Comparison of ENCODE assay signal across 9 cellular contexts in genomic region chr20:49888341-49889244, GRCh38. TPM values are rescaled to one million over a fixed set of nuclear protein-coding genes. Genes with fewer than 3 reads are reported as not detected.
DNase-seq lines count a peak whose midpoint lies in the region; ATAC-seq, FAIRE-seq and TF ChIP-seq lines count a peak whose summit lies in the region.
"Had no signal": no experiment of that assay in that cellular context is flagged by ENCODE, and none has a peak within 500 bp of the region (broad histone marks: within the 10 kb centered on the region; RNA-seq: fewer than 3 reads in every experiment).

No MANE protein-coding gene starts in this region.

- TF ChIP-seq CTCF in LNCaP clone FGC (IDR thresholded peaks at IDR 0.05; ENCODE audit: control insufficient read depth, extremely low read depth, insufficient read depth): peak; percentile 87
- TF ChIP-seq CTCF in pancreas (IDR thresholded peaks at IDR 0.05): peak; percentile 35 to 77 (median 60)

- no peak overlapping the region for H3K27ac Mint-ChIP-seq in activated naive CD4-positive, alpha-beta T cell treated with anti-CD3 and anti-CD28 coated beads, Interleukin-2, amount 10 ng/mL, durations not matched to agents 7 days and 5 days

- no peaks in the 10 kb centered on the region for H3K9me3 ChIP-seq in SJSA1 (replicated peaks)
- H3K9me3 ChIP-seq in pancreas: no peaks in the 10 kb centered on the region

- CTCF ChIA-PET in activated naive CD4-positive, alpha-beta T cell treated with anti-CD3 and anti-CD28 coated beads, Interleukin-2, amount 10 ng/mL, durations not matched to agents 7 days and 5 days (lab: Charles Lee): interaction anchor here (1.1 to 3.3 kb wide), 11 partner anchors 13 to 542 kb away, joined by 3 to 11 read pairs (median 4); partner anchors contain the start of gene RNF114

- FAIRE-seq in frontal cortex (lab: Jason Lieb, UNC) (peak; percentile 15), pancreas (lab: Jason Lieb, UNC) (no peak), urothelium cell line (lab: Jason Lieb, UNC) (peak; percentile 42)
- FAIRE-seq: colon had no signal

- H3K27ac ChIP-seq in SJSA1: no peak overlapping the region
- H3K27ac ChIP-seq in pancreas: no peak overlapping the region

- H3K27me3 Mint-ChIP-seq in activated naive CD4-positive, alpha-beta T cell treated with anti-CD3 and anti-CD28 coated beads, Interleukin-2, amount 10 ng/mL, durations not matched to agents 7 days and 5 days: no peaks in the 10 kb centered on the region

- H3K4me3 ChIP-seq in LNCaP clone FGC (ENCODE audit: low read depth, low read length): no peak overlapping the region
- H3K4me3 ChIP-seq in SJSA1: no peak overlapping the region
- no peak overlapping the region for H3K4me3 ChIP-seq in pancreas

- H3K36me3 ChIP-seq in SJSA1 (peaks cover 45% of the 10 kb centered on the region), pancreas (peaks cover 0 to 13% (median 0%) of the 10 kb centered on the region in 3 donors)

- no peaks in the 10 kb centered on the region for H3K9me3 Mint-ChIP-seq in activated naive CD4-positive, alpha-beta T cell treated with anti-CD3 and anti-CD28 coated beads, Interleukin-2, amount 10 ng/mL, durations not matched to agents 7 days and 5 days

- H3K36me3 Mint-ChIP-seq in activated naive CD4-positive, alpha-beta T cell treated with anti-CD3 and anti-CD28 coated beads, Interleukin-2, amount 10 ng/mL, durations not matched to agents 7 days and 5 days: peaks cover 38% of the 10 kb centered on the region

- intact Hi-C loops in pancreas (cut with DNase I): no loop called here

- no peak overlapping the region for H3K4me3 Mint-ChIP-seq in activated naive CD4-positive, alpha-beta T cell treated with anti-CD3 and anti-CD28 coated beads, Interleukin-2, amount 10 ng/mL, durations not matched to agents 7 days and 5 days

- peaks cover 5% of the 10 kb centered on the region for H3K4me1 Mint-ChIP-seq in activated naive CD4-positive, alpha-beta T cell treated with anti-CD3 and anti-CD28 coated beads, Interleukin-2, amount 10 ng/mL, durations not matched to agents 7 days and 5 days

- H3K4me1 ChIP-seq in SJSA1 (replicated peaks) (peaks cover 16% of the 10 kb centered on the region), pancreas (peaks cover 14 to 20% (median 19%) of the 10 kb centered on the region in 3 donors)

- H3K27me3 ChIP-seq in SJSA1 (replicated peaks) (no peaks in the 10 kb centered on the region), pancreas (no peaks in the 10 kb centered on the region)

- 53 to 57% methylated on average over 18 of the region's 18 CpGs for WGBS in pancreas, 2 donors

- DNase-seq in DMS114 treated with DMSO at 0.1 percent for 48 hours (lab: John Stamatoyannopoulos, UW; ENCODE audit: unreplicated experiment): peak; percentile 53
- DNase-seq in LNCaP clone FGC (ENCODE audit: low read depth): no peak
- DNase-seq in SJSA1 (ENCODE audit: low read depth in 1 of 2, low spot score in 2 of 2): peak; percentile 71 to 76
- DNase-seq in activated naive CD4-positive, alpha-beta T cell treated with anti-CD3 and anti-CD28 coated beads, Interleukin-2, amount 10 ng/mL, durations not matched to agents 7 days and 5 days: peak; percentile 66
- DNase-seq in frontal cortex (ENCODE audit: low spot score in 2 of 2): peak; percentile 75 to 84
- peak in 2 of 6 donors; percentile 58 to 71 for DNase-seq in pancreas
- peak; percentile 84 for DNase-seq in urothelium cell line (ENCODE audit: low spot score)
- DNase-seq in GOT3 (lab: John Stamatoyannopoulos, UW): no peak

- ATAC-seq in pancreas: peak; percentile 27 to 67 (median 60)

RNA-seq across cellular contexts. Expression of gene SPATA2, which starts 26.7 kb away (rescaled TPM):
- total RNA-seq in SJSA1 (2014; rRNA removed; shearing (Covaris generic)): 2.5 and 3.5 TPM in 2 replicates
- total RNA-seq in frontal cortex (2.0 TPM), pancreas (1 to 10 TPM; 3.9 to 7.0 (median 4.6) TPM)
- 1 to 10 TPM; 4.0 to 5.8 TPM for polyA plus RNA-seq in pancreas

RNA-seq across cellular contexts. Expression of gene RNF114, which starts 47.6 kb away (rescaled TPM):
- total RNA-seq in SJSA1 (2014; rRNA removed; shearing (Covaris generic)): 168 and 175 TPM in 2 replicates
- total RNA-seq in frontal cortex (31.0 TPM), pancreas (10 to 100 TPM; 37.1 to 61.9 (median 47.0) TPM)
- polyA plus RNA-seq in pancreas: 10 to 100 TPM; 33.3 to 41.2 TPM

Comparison
In these comparisons a context has a peak if more than half of its experiments do, and no peak if none do; other contexts are left out.
1. DNase-seq: peak in DMS114 treated with DMSO at 0.1 percent for 48 hours (single experiment), SJSA1 (2 of 2), activated naive CD4-positive, alpha-beta T cell treated with anti-CD3 and anti-CD28 coated beads, Interleukin-2, amount 10 ng/mL, durations not matched to agents 7 days and 5 days (single experiment), frontal cortex (2 of 2) and urothelium cell line (single experiment); none in LNCaP clone FGC (single experiment) and GOT3 (single experiment).